15 cellular contexts compared by ENCODE assay signal in genomic region chr11:18192988-18193387, GRCh38. TPM values are rescaled to one million over a fixed set of nuclear protein-coding genes. Genes with fewer than 3 reads are reported as not detected.
A peak's percentile ranks its signal among the peaks of the same experiment; 100 is the strongest.
DNase-seq lines count a peak whose midpoint lies in the region; ATAC-seq and TF ChIP-seq lines count a peak whose summit lies in the region.
"Had no signal": no experiment of that assay in that cellular context is flagged by ENCODE, and none has a peak within 500 bp of the region (broad histone marks: within the 10 kb centered on the region; RNA-seq: fewer than 3 reads in every experiment).

No MANE protein-coding gene starts in this region.

- H3K36me3 ChIP-seq in OCI-LY7 (ENCODE audit: insufficient read depth, low read length): no peaks in the 10 kb centered on the region
- no peaks in the 10 kb centered on the region for H3K36me3 ChIP-seq in upper lobe of left lung
- no peaks in the 10 kb centered on the region for H3K36me3 ChIP-seq in effector memory CD4-positive, alpha-beta T cell (ENCODE audit: control insufficient read depth, insufficient read depth, low read length)
- H3K36me3 ChIP-seq: prostate gland had no signal

- no CpG with 5 or more reads among the region's 4 CpGs for WGBS in H9 (ENCODE audit: extremely low coverage, insufficient read length, low lambda C conversion rate)
- 28 to 39% methylated on average over 4 of the region's 4 CpGs for WGBS in upper lobe of left lung, 2 donors

- no peak overlapping the region for H3K56ac ChIP-seq in H9 (ENCODE audit: insufficient read length, low read depth, low read length)

- H3K4me2 ChIP-seq in H9 (ENCODE audit: insufficient read depth, insufficient read length, low read length) (no peak overlapping the region), OCI-LY7 (ENCODE audit: low read length) (no peak overlapping the region)
- H3K4me2 ChIP-seq: KMS-11 had no signal

- H2BK5ac ChIP-seq in H9 (ENCODE audit: insufficient read length, low read length): no peak overlapping the region

- no peak overlapping the region for H2BK20ac ChIP-seq in H9 (ENCODE audit: low read depth, low read length, poor library complexity, severe bottlenecking)

- H3K79me1 ChIP-seq in H9 (ENCODE audit: insufficient read depth, low read depth, low read length, poor library complexity, severe bottlenecking): no peaks in the 10 kb centered on the region

- H3K27ac ChIP-seq in H9 (ENCODE audit: insufficient read length, low read depth, low read length): no peak overlapping the region
- no peak overlapping the region for H3K27ac ChIP-seq in OCI-LY7 (ENCODE audit: low read depth, low read length, poor library complexity, severe bottlenecking)
- H3K27ac ChIP-seq in upper lobe of left lung: no peak overlapping the region
- H3K27ac ChIP-seq in effector memory CD4-positive, alpha-beta T cell (ENCODE audit: insufficient read depth, low read length, poor library complexity, severe bottlenecking): no peak overlapping the region
- H3K27ac ChIP-seq: KMS-11, prostate gland had no signal

- H4K20me1 ChIP-seq in H9 (ENCODE audit: control insufficient read depth, insufficient read depth, insufficient read length): no peaks in the 10 kb centered on the region
- H4K20me1 ChIP-seq in OCI-LY7 (ENCODE audit: insufficient read depth, low read length): no peaks in the 10 kb centered on the region

- no peaks in the 10 kb centered on the region for H3K9me3 ChIP-seq in H9 (ENCODE audit: control insufficient read depth, low read depth, low read length)
- H3K9me3 ChIP-seq in OCI-LY7 (ENCODE audit: low read length): no peaks in the 10 kb centered on the region
- no peaks in the 10 kb centered on the region for H3K9me3 ChIP-seq in upper lobe of left lung
- H3K9me3 ChIP-seq in effector memory CD4-positive, alpha-beta T cell (ENCODE audit: control insufficient read depth, low read length): no peaks in the 10 kb centered on the region
- H3K9me3 ChIP-seq: prostate gland had no signal

- no peak overlapping the region for H2AK5ac ChIP-seq in H9 (ENCODE audit: insufficient read length, low read length)

- TF ChIP-seq CTCF in H9 (conservative IDR thresholded peaks at IDR 0.05) (peak; percentile 36; the same call in 1 of the 3 replicates), OCI-LY7 (conservative IDR thresholded peaks at IDR 0.05; ENCODE audit: low read length) (no peak), osteocyte (IDR thresholded peaks at IDR 0.05) (no peak), upper lobe of left lung (IDR thresholded peaks at IDR 0.05) (no peak)

- H4K5ac ChIP-seq in H9 (ENCODE audit: insufficient read length, low read depth, low read length): no peak overlapping the region

- CTCF ChIA-PET in activated CD4-positive, alpha-beta T cell treated with anti-CD3 and anti-CD28 coated beads for 36 hours (lab: Charles Lee): no interaction called here
- CTCF ChIA-PET in OCI-LY7 (lab: Charles Lee; ENCODE audit: unreplicated experiment): interaction anchor here (0.6 kb wide), 1 partner anchor 9 kb away, joined by 3 read pairs; no protein-coding TSS in a partner anchor

- H3K23me2 ChIP-seq in H9 (ENCODE audit: insufficient read length, low read depth, low read length, poor library complexity, severe bottlenecking): no peaks in the 10 kb centered on the region

- no peaks in the 10 kb centered on the region for H3K9me3 Mint-ChIP-seq in activated CD4-positive, alpha-beta T cell treated with anti-CD3 and anti-CD28 coated beads for 36 hours (ENCODE audit: low read depth)
- H3K9me3 Mint-ChIP-seq in H9 (no peaks in the 10 kb centered on the region; a peak in 1 of 5 replicates), osteocyte (ENCODE audit: unreplicated experiment) (no peaks in the 10 kb centered on the region)
- H3K9me3 Mint-ChIP-seq: activated T-helper 1 cell treated with anti-CD3 and anti-CD28 coated beads, Interleukin-12 subunit alpha, Interleukin-12 subunit beta, Interleukin-2, Interleukin-4 antibody, amounts not matched to agents 30 ng/mL and 10 ng/mL and 1 ng/mL, durations not matched to agents 14 hours and 24 hours and 36 hours; dendritic cell treated with granulocyte-macrophage colony-stimulating factor and Interleukin-4, amounts not matched to agents 40 ng/mL and 50 ng/mL, for 4 days had no signal

- no peaks in the 10 kb centered on the region for H3K4me1 Mint-ChIP-seq in activated CD4-positive, alpha-beta T cell treated with anti-CD3 and anti-CD28 coated beads for 36 hours
- H3K4me1 Mint-ChIP-seq in H9 (peaks cover 8 to 10% of the 10 kb centered on the region in 2 experiments), osteocyte (ENCODE audit: unreplicated experiment) (no peaks in the 10 kb centered on the region)

- H3K4me1 ChIP-seq in H9 (ENCODE audit: insufficient read depth, low read length) (peaks cover 3% of the 10 kb centered on the region; the same call in 1 of the 2 replicates), OCI-LY7 (ENCODE audit: insufficient read depth, low read length, poor library complexity, severe bottlenecking) (peaks cover 7% of the 10 kb centered on the region), upper lobe of left lung (no peaks in the 10 kb centered on the region)
- H3K4me1 ChIP-seq in effector memory CD4-positive, alpha-beta T cell (ENCODE audit: control insufficient read depth, insufficient read depth, low read length, poor library complexity, severe bottlenecking): no peaks in the 10 kb centered on the region
- H3K4me1 ChIP-seq: prostate gland had no signal

- no peak overlapping the region for H3K23ac ChIP-seq in H9 (ENCODE audit: insufficient read length, low read depth, low read length)

- H4K91ac ChIP-seq in H9 (ENCODE audit: insufficient read length, low read depth, low read length): no peak overlapping the region

- no peak for TF ChIP-seq POLR2A in upper lobe of left lung (IDR thresholded peaks at IDR 0.05)

- peak; percentile 11 for DNase-seq in activated CD4-positive, alpha-beta T cell treated with anti-CD3 and anti-CD28 coated beads for 36 hours
- no peak for DNase-seq in activated CD4-positive, alpha-beta T cell treated with anti-CD3 and anti-CD28 coated beads, Interleukin-2, amount 50 U/mL, for 1 hour
- DNase-seq in H9: peak; percentile 72
- peak; percentile 16 for DNase-seq in OCI-LY7 (ENCODE audit: low spot score)
- peak; percentile 19 for DNase-seq in osteocyte (ENCODE audit: extremely low spot score, unreplicated experiment)
- DNase-seq in upper lobe of left lung: no peak
- no peak for DNase-seq in effector memory CD4-positive, alpha-beta T cell
- DNase-seq: NCI-H187 treated with DMSO at 0.1 percent for 48 hours had no signal

- no peak overlapping the region for H3K4ac ChIP-seq in H9 (ENCODE audit: low read depth, low read length)

- H3K4me3 ChIP-seq in OCI-LY7 (ENCODE audit: low read depth, low read length, poor library complexity, severe bottlenecking) (no peak overlapping the region), upper lobe of left lung (no peak overlapping the region)
- H3K4me3 ChIP-seq in effector memory CD4-positive, alpha-beta T cell (ENCODE audit: insufficient read depth, low read depth, low read length, poor library complexity, severe bottlenecking): no peak overlapping the region
- H3K4me3 ChIP-seq: prostate gland had no signal

- BruUV-seq in OCI-LY7 (replicated peaks; lab: Mats Ljungman, UMichigan): no TSS peak

- no peak overlapping the region for H2BK12ac ChIP-seq in H9 (ENCODE audit: insufficient read length, low read depth, low read length)

- POLR2A ChIA-PET in activated CD4-positive, alpha-beta T cell treated with anti-CD3 and anti-CD28 coated beads for 36 hours (lab: Charles Lee): no interaction called here
- POLR2A ChIA-PET in OCI-LY7 (lab: Charles Lee): no interaction called here

- TF ChIP-seq EP300 in upper lobe of left lung (IDR thresholded peaks at IDR 0.05): no peak

- no peaks in the 10 kb centered on the region for H3K9me2 ChIP-seq in OCI-LY7 (ENCODE audit: insufficient read depth, low read length)

- intact Hi-C loops in activated CD4-positive, alpha-beta T cell treated with anti-CD3 and anti-CD28 coated beads for 36 hours (cut with DNase I, micrococcal nuclease): no loop called here
- intact Hi-C loops in OCI-LY7 (cut with micrococcal nuclease; ENCODE audit: unreplicated experiment): no loop called here

- no peaks in the 10 kb centered on the region for H3K36me3 Mint-ChIP-seq in activated CD4-positive, alpha-beta T cell treated with anti-CD3 and anti-CD28 coated beads for 36 hours (ENCODE audit: low read depth)
- H3K36me3 Mint-ChIP-seq in H9 (ENCODE audit: insufficient read depth in 1 of 3, low read depth in 3 of 3) (no peaks in the 10 kb centered on the region), osteocyte (ENCODE audit: unreplicated experiment) (no peaks in the 10 kb centered on the region)

- H3K27me3 ChIP-seq in H9 (ENCODE audit: insufficient read depth, low read length): no peaks in the 10 kb centered on the region
- H3K27me3 ChIP-seq in upper lobe of left lung: no peaks in the 10 kb centered on the region
- H3K27me3 ChIP-seq in effector memory CD4-positive, alpha-beta T cell (replicated peaks; ENCODE audit: control insufficient read depth, insufficient read depth, low read length, poor library complexity, severe bottlenecking): no peaks in the 10 kb centered on the region

- no peak overlapping the region for H3K9ac ChIP-seq in H9 (ENCODE audit: extremely low read depth, insufficient read length, low read length)
- H3K9ac ChIP-seq: KMS-11 had no signal

- no peak overlapping the region for H2AFZ ChIP-seq in H9 (ENCODE audit: low read length)
- no peak overlapping the region for H2AFZ ChIP-seq in OCI-LY7 (ENCODE audit: low read length)

- H4K8ac ChIP-seq in H9 (replicated peaks; ENCODE audit: insufficient read length, low read depth, low read length): no peak overlapping the region

- no peak overlapping the region for H3K14ac ChIP-seq in H9 (ENCODE audit: insufficient read depth, low read length)

- no peak overlapping the region for H3K18ac ChIP-seq in H9 (ENCODE audit: insufficient read length, low read depth, low read length)

- H2BK15ac ChIP-seq in H9 (ENCODE audit: low read depth, low read length): no peak overlapping the region

- peaks cover under 1% of the 10 kb centered on the region for H3K27me3 Mint-ChIP-seq in activated CD4-positive, alpha-beta T cell treated with anti-CD3 and anti-CD28 coated beads for 36 hours
- peaks cover 1% of the 10 kb centered on the region for H3K27me3 Mint-ChIP-seq in H9 (ENCODE audit: low read depth)
- peaks cover 34% of the 10 kb centered on the region for H3K27me3 Mint-ChIP-seq in osteocyte (ENCODE audit: unreplicated experiment)

- no peak overlapping the region for H3T11ph ChIP-seq in H9 (ENCODE audit: low read length)

- peak; percentile 64 for ATAC-seq in activated CD4-positive, alpha-beta T cell treated with anti-CD3 and anti-CD28 coated beads for 36 hours
- ATAC-seq in upper lobe of left lung (ENCODE audit: low FRiP score in 2 of 2): no peak
- ATAC-seq in HG02571 (IDR thresholded peaks at IDR 0.05; ENCODE audit: unreplicated experiment): no peak
- ATAC-seq: activated CD4-positive, CD25-positive, alpha-beta regulatory T cell treated with anti-CD3 and anti-CD28 coated beads, Interleukin-2, amount 50 U/mL, for 24 hours had no signal

- H3K4me3 Mint-ChIP-seq in activated CD4-positive, alpha-beta T cell treated with anti-CD3 and anti-CD28 coated beads for 36 hours: no peak overlapping the region
- H3K4me3 Mint-ChIP-seq in H9: no peak overlapping the region
- no peak overlapping the region for H3K4me3 Mint-ChIP-seq in osteocyte (ENCODE audit: unreplicated experiment)
- H3K4me3 Mint-ChIP-seq: activated T-helper 1 cell treated with anti-CD3 and anti-CD28 coated beads, Interleukin-12 subunit alpha, Interleukin-12 subunit beta, Interleukin-2, Interleukin-4 antibody, amounts not matched to agents 30 ng/mL and 10 ng/mL and 1 ng/mL, durations not matched to agents 14 hours and 24 hours and 36 hours; dendritic cell treated with granulocyte-macrophage colony-stimulating factor and Interleukin-4, amounts not matched to agents 40 ng/mL and 50 ng/mL, for 4 days had no signal

- H3K79me2 ChIP-seq in H9 (ENCODE audit: insufficient read depth, low read length): no peaks in the 10 kb centered on the region
- no peaks in the 10 kb centered on the region for H3K79me2 ChIP-seq in OCI-LY7 (ENCODE audit: insufficient read depth, low read depth, low read length)

- no peak overlapping the region for H2BK120ac ChIP-seq in H9 (ENCODE audit: low read depth, low read length, poor library complexity, severe bottlenecking)

- no peak overlapping the region for H3K27ac Mint-ChIP-seq in activated CD4-positive, alpha-beta T cell treated with anti-CD3 and anti-CD28 coated beads for 36 hours
- H3K27ac Mint-ChIP-seq in H9: no peak overlapping the region; a peak in 1 of 7 replicates
- H3K27ac Mint-ChIP-seq in osteocyte (ENCODE audit: unreplicated experiment): no peak overlapping the region
- H3K27ac Mint-ChIP-seq: activated T-helper 1 cell treated with anti-CD3 and anti-CD28 coated beads, Interleukin-12 subunit alpha, Interleukin-12 subunit beta, Interleukin-2, Interleukin-4 antibody, amounts not matched to agents 30 ng/mL and 10 ng/mL and 1 ng/mL, durations not matched to agents 14 hours and 24 hours and 36 hours; dendritic cell treated with granulocyte-macrophage colony-stimulating factor and Interleukin-4, amounts not matched to agents 40 ng/mL and 50 ng/mL, for 4 days had no signal

RNA-seq across cellular contexts. Expression of gene MRGPRX4, which starts 20.4 kb away (rescaled TPM):
- not detected for total RNA-seq in activated CD4-positive, alpha-beta T cell treated with anti-CD3 and anti-CD28 coated beads for 36 hours
- total RNA-seq in H9 (2021): not detected in 2 replicates
- total RNA-seq in OCI-LY7 (2014; rRNA removed; shearing (Covaris generic)): not detected in 2 replicates
- not detected in 2 replicates for total RNA-seq in OCI-LY7 (2022)
- total RNA-seq in osteocyte: not detected in 2 replicates
- total RNA-seq in upper lobe of left lung: not detected
- total RNA-seq: activated T-helper 1 cell treated with anti-CD3 and anti-CD28 coated beads, Interleukin-12 subunit alpha, Interleukin-12 subunit beta, Interleukin-2, Interleukin-4 antibody, amounts not matched to agents 30 ng/mL and 10 ng/mL and 1 ng/mL, durations not matched to agents 14 hours and 24 hours and 36 hours; prostate gland; urinary bladder had no signal

RNA-seq across cellular contexts. Expression of gene SAA4, which starts 43.6 kb away (rescaled TPM):
- not detected for total RNA-seq in activated CD4-positive, alpha-beta T cell treated with anti-CD3 and anti-CD28 coated beads for 36 hours
- not detected in 2 replicates for total RNA-seq in H9 (2021)
- not detected in 2 replicates for total RNA-seq in OCI-LY7 (2014; rRNA removed; shearing (Covaris generic))
- total RNA-seq in OCI-LY7 (2022): not detected in 2 replicates
- not detected in 2 replicates for total RNA-seq in osteocyte
- under 1 TPM in 1 of 6 donors, not detected in 5; 0.72 TPM for total RNA-seq in upper lobe of left lung
- total RNA-seq: activated T-helper 1 cell treated with anti-CD3 and anti-CD28 coated beads, Interleukin-12 subunit alpha, Interleukin-12 subunit beta, Interleukin-2, Interleukin-4 antibody, amounts not matched to agents 30 ng/mL and 10 ng/mL and 1 ng/mL, durations not matched to agents 14 hours and 24 hours and 36 hours; prostate gland; urinary bladder had no signal

RNA-seq across cellular contexts. Expression of gene SAA2, which starts 55.5 kb away (rescaled TPM):
- total RNA-seq in activated CD4-positive, alpha-beta T cell treated with anti-CD3 and anti-CD28 coated beads for 36 hours: not detected
- not detected in 2 replicates for total RNA-seq in H9 (2021)
- total RNA-seq in OCI-LY7 (2014; rRNA removed; shearing (Covaris generic)): not detected in 2 replicates
- not detected in 2 replicates for total RNA-seq in OCI-LY7 (2022)
- not detected in 2 replicates for total RNA-seq in osteocyte
- 10 to 100 TPM in 3 of 6 donors, 1 to 10 TPM in 2, not detected in 1; 2.0 to 50.3 (median 11.7) TPM for total RNA-seq in upper lobe of left lung
- total RNA-seq: activated T-helper 1 cell treated with anti-CD3 and anti-CD28 coated beads, Interleukin-12 subunit alpha, Interleukin-12 subunit beta, Interleukin-2, Interleukin-4 antibody, amounts not matched to agents 30 ng/mL and 10 ng/mL and 1 ng/mL, durations not matched to agents 14 hours and 24 hours and 36 hours; urinary bladder had no signal

Comparison
In these comparisons a context has a peak if more than half of its experiments do, and no peak if none do; other contexts are left out.
1. DNase-seq: peak in activated CD4-positive, alpha-beta T cell treated with anti-CD3 and anti-CD28 coated beads for 36 hours (single experiment), H9 (single experiment), OCI-LY7 (single experiment) and osteocyte (single experiment); none in activated CD4-positive, alpha-beta T cell treated with anti-CD3 and anti-CD28 coated beads, Interleukin-2, amount 50 U/mL, for 1 hour (single experiment), upper lobe of left lung (0 of 2) and effector memory CD4-positive, alpha-beta T cell (0 of 3).